Comparison of ENCODE assay signal across 17 cellular contexts in genomic region chr2:207233731-207234130, GRCh38.
"Had no signal": no experiment of that assay in that cellular context is flagged by ENCODE, and none has a peak within 500 bp of the region (broad histone marks: within the 10 kb centered on the region; RNA-seq: fewer than 3 reads in every experiment).

No MANE protein-coding gene starts in this region.

- H3K27me3 ChIP-seq: hepatocyte had no signal

- H3K4me3 Mint-ChIP-seq: naive B cell; stimulated activated naive B cell treated with anti-CD40 and anti-IgM and Interleukin-4, amounts not matched to agents 10 μg/mL and 1 μg/mL and 100 μg/mL, for 72 hours had no signal

- H3K27me3 Mint-ChIP-seq: naive B cell; stimulated activated naive B cell treated with anti-CD40 and anti-IgM and Interleukin-4, amounts not matched to agents 10 μg/mL and 1 μg/mL and 100 μg/mL, for 72 hours had no signal

- H3K27ac Mint-ChIP-seq: stimulated activated naive B cell treated with anti-CD40 and anti-IgM and Interleukin-4, amounts not matched to agents 10 μg/mL and 1 μg/mL and 100 μg/mL, for 72 hours had no signal

- H3K4me3 ChIP-seq: coronary artery, hepatocyte, left ventricle myocardium inferior, lung had no signal

- H3K27ac ChIP-seq: coronary artery, hepatocyte, left ventricle myocardium inferior had no signal

- H3K79me2 ChIP-seq: hepatocyte had no signal

- H3K36me3 ChIP-seq: left ventricle myocardium inferior had no signal

- H3K4me2 ChIP-seq: hepatocyte had no signal

- ATAC-seq: left cardiac atrium; sciatic nerve; stimulated activated naive B cell treated with anti-CD40 and anti-IgM and Interleukin-4, amounts not matched to agents 10 μg/mL and 1 μg/mL and 100 μg/mL, for 72 hours had no signal

- DNase-seq: effector CD4-positive, alpha-beta T cell; foreskin melanocyte; head of caudate nucleus; kidney; left cardiac atrium; left ventricle myocardium inferior; mesenchymal stem cell; naive B cell; posterior cingulate gyrus; stimulated activated CD4-positive, alpha-beta T cell treated with anti-CD3 and anti-CD28 coated beads, Interleukin-2, amount 100 ng/mL, for 24 hours; stimulated activated CD4-positive, alpha-beta T cell treated with anti-CD3 and anti-CD28 coated beads, Interleukin-4, amount 100 ng/mL, for 4 hours; stimulated activated naive B cell treated with anti-CD40 and anti-IgM and Interleukin-4, amounts not matched to agents 10 μg/mL and 1 μg/mL and 100 μg/mL, for 72 hours; trophoblast cell had no signal
